1 cellular context compared by ENCODE assay signal in genomic region chr20:34874094-34874654, GRCh38.
TF ChIP-seq lines count a peak whose summit lies in the region.

No MANE protein-coding gene starts in this region.

TF ChIP-seq in HepG2, 621 proteins besides CTCF, POLR2A, EP300 and RAD21 (continued from another document and continues in another):
- no peak for TF ChIP-seq TCF12 (IDR thresholded peaks at IDR 0.05)
- TF ChIP-seq TCF12 (CRISPR knock-in tag; IDR thresholded peaks at IDR 0.05): no peak
- no peak for TF ChIP-seq JDP2 (CRISPR knock-in tag; IDR thresholded peaks at IDR 0.05; ENCODE audit: borderline replicate concordance)
- TF ChIP-seq KDM4B (CRISPR knock-in tag; IDR thresholded peaks at IDR 0.05): peak; percentile 49; the same call in 1 of the 2 replicates
- TF ChIP-seq MYC (CRISPR knock-in tag; IDR thresholded peaks at IDR 0.05; ENCODE audit: borderline replicate concordance): no peak
- no peak for TF ChIP-seq ZNF564 (CRISPR knock-in tag; IDR thresholded peaks at IDR 0.05)
- no peak for TF ChIP-seq ELF4 (CRISPR knock-in tag; IDR thresholded peaks at IDR 0.05; ENCODE audit: borderline replicate concordance)
- TF ChIP-seq ZNF776 (CRISPR knock-in tag; IDR thresholded peaks at IDR 0.05): no peak
- no peak for TF ChIP-seq TFAP4 (IDR thresholded peaks at IDR 0.05; ENCODE audit: borderline replicate concordance, low read depth)
- TF ChIP-seq ZNF782 (CRISPR knock-in tag; IDR thresholded peaks at IDR 0.05; ENCODE audit: borderline replicate concordance): no peak; the same call in 1 of the 2 replicates
- no peak for TF ChIP-seq SP1 (IDR thresholded peaks at IDR 0.05)
- TF ChIP-seq SP1 (CRISPR knock-in tag; IDR thresholded peaks at IDR 0.05): no peak
- TF ChIP-seq ZBTB42 (CRISPR knock-in tag; IDR thresholded peaks at IDR 0.05): 0 out of 2 replicates have a peak, but pooled peaks have one; percentile 19
- TF ChIP-seq TP53 (CRISPR knock-in tag; conservative IDR thresholded peaks at IDR 0.05): no peak
- TF ChIP-seq ZNF274 (CRISPR knock-in tag; IDR thresholded peaks at IDR 0.05): peak; percentile 18; the same call in 1 of the 2 replicates
- no peak for TF ChIP-seq E2F5 (CRISPR knock-in tag; conservative IDR thresholded peaks at IDR 0.05)
- TF ChIP-seq LCORL (IDR thresholded peaks at IDR 0.05): no peak
- peak; percentile 78 for TF ChIP-seq LCORL (CRISPR knock-in tag; IDR thresholded peaks at IDR 0.05)
- 0 out of 2 replicates have a peak, but pooled peaks have one; percentile 66 for TF ChIP-seq ZNF136 (CRISPR knock-in tag; IDR thresholded peaks at IDR 0.05; ENCODE audit: low read depth)
- no peak for TF ChIP-seq ZNF770 (CRISPR knock-in tag; IDR thresholded peaks at IDR 0.05)
- no peak for TF ChIP-seq CHD2 (IDR thresholded peaks at IDR 0.05; ENCODE audit: low read depth, low read length)
- no peak for TF ChIP-seq THAP9 (CRISPR knock-in tag; IDR thresholded peaks at IDR 0.05; ENCODE audit: borderline replicate concordance)
- no peak for TF ChIP-seq ZNF605 (CRISPR knock-in tag; IDR thresholded peaks at IDR 0.05)
- TF ChIP-seq ZNF460 (CRISPR knock-in tag; IDR thresholded peaks at IDR 0.05; ENCODE audit: borderline replicate concordance): no peak
- no peak for TF ChIP-seq MEF2D (CRISPR knock-in tag; IDR thresholded peaks at IDR 0.05)
- TF ChIP-seq BRD4 (CRISPR knock-in tag; IDR thresholded peaks at IDR 0.05): no peak
- peak; percentile 54 for TF ChIP-seq SALL1 (CRISPR knock-in tag; IDR thresholded peaks at IDR 0.05)
- peak; percentile 93 for TF ChIP-seq XRCC5 (optimal IDR thresholded peaks at IDR 0.05; ENCODE audit: low read length)
- TF ChIP-seq KDM3A (CRISPR knock-in tag; IDR thresholded peaks at IDR 0.05; ENCODE audit: low read depth): peak; percentile 46; the same call in 1 of the 2 replicates
- TF ChIP-seq BCL3 (CRISPR knock-in tag; IDR thresholded peaks at IDR 0.05): no peak
- 0 out of 2 replicates have a peak, but pooled peaks have one; percentile 13 for TF ChIP-seq ZNF431 (CRISPR knock-in tag; IDR thresholded peaks at IDR 0.05; ENCODE audit: borderline replicate concordance, low read depth)
- no peak for TF ChIP-seq CREB3 (CRISPR knock-in tag; IDR thresholded peaks at IDR 0.05)
- peak; percentile 62; the same call in 1 of the 2 replicates for TF ChIP-seq ELF3 (CRISPR knock-in tag; IDR thresholded peaks at IDR 0.05)
- no peak for TF ChIP-seq RFX3 (CRISPR knock-in tag; IDR thresholded peaks at IDR 0.05)
- TF ChIP-seq PHF21A (CRISPR knock-in tag; IDR thresholded peaks at IDR 0.05): no peak
- TF ChIP-seq NPAS2 (CRISPR knock-in tag; IDR thresholded peaks at IDR 0.05; ENCODE audit: borderline replicate concordance): no peak
- TF ChIP-seq FOXO4 (CRISPR knock-in tag; conservative IDR thresholded peaks at IDR 0.05): 0 out of 2 replicates have a peak, but pooled peaks have one; percentile 92
- no peak for TF ChIP-seq ZNF574 (CRISPR knock-in tag; IDR thresholded peaks at IDR 0.05)
- TF ChIP-seq ZNF264 (CRISPR knock-in tag; IDR thresholded peaks at IDR 0.05): no peak
- TF ChIP-seq ZNF761 (CRISPR knock-in tag; conservative IDR thresholded peaks at IDR 0.05): no peak
- peak; percentile 30; the same call in 1 of the 2 replicates for TF ChIP-seq ARNT2 (CRISPR knock-in tag; IDR thresholded peaks at IDR 0.05; ENCODE audit: low read depth)
- no peak for TF ChIP-seq ZNF556 (CRISPR knock-in tag; IDR thresholded peaks at IDR 0.05; ENCODE audit: borderline replicate concordance)
- peak; percentile 10; the same call in 1 of the 2 replicates for TF ChIP-seq ZFP90 (CRISPR knock-in tag; IDR thresholded peaks at IDR 0.05; ENCODE audit: borderline replicate concordance)
- TF ChIP-seq ZKSCAN8 (CRISPR knock-in tag; IDR thresholded peaks at IDR 0.05; ENCODE audit: borderline replicate concordance): peak; percentile 53; the same call in 1 of the 2 replicates
- TF ChIP-seq ELK4 (CRISPR knock-in tag; IDR thresholded peaks at IDR 0.05; ENCODE audit: borderline replicate concordance): no peak
- TF ChIP-seq NFE2 (CRISPR knock-in tag; IDR thresholded peaks at IDR 0.05): peak; percentile 12; the same call in 1 of the 2 replicates
- TF ChIP-seq FOXK1 (CRISPR knock-in tag; IDR thresholded peaks at IDR 0.05; ENCODE audit: borderline replicate concordance, low read depth): 0 out of 2 replicates have a peak, but pooled peaks have one; percentile 14
- no peak for TF ChIP-seq ZNF570 (CRISPR knock-in tag; IDR thresholded peaks at IDR 0.05; ENCODE audit: borderline replicate concordance)
